11 cellular contexts compared by ENCODE assay signal in the genomic region with DNA sequence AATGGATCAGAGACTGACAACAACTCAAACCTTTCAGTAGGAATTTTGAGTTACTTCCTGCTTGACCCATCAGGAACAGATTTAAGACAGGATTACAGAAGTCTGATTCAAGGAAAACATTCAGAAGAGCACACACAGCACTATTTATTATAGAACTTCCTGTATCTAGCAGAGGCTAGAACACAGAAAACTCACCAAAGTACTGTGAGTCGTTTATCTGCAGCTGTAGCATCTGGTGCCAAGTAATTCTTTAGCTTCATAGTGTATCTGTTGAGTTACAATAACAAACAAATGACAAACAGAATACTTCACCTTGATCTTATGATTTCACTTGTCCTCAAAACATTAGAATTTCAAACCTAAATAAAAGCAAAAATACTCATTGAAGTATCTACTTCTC.
"Had no signal": no experiment of that assay in that cellular context is flagged by ENCODE, and none has a peak within 500 bp of the region (broad histone marks: within the 10 kb centered on the region; RNA-seq: fewer than 3 reads in every experiment).

No MANE protein-coding gene starts in this region.

- ATAC-seq: effector memory CD8-positive, alpha-beta T cell; stimulated activated naive CD8-positive, alpha-beta T cell treated with anti-CD3 and anti-CD28 coated beads, Interleukin-15, amount 100 ng/mL, for 72 hours had no signal

- DNase-seq: activated B cell treated with CpG ODN at 0.5 μM for 24 hours; activated CD4-positive, alpha-beta T cell treated with anti-CD3 and anti-CD28 coated beads, Interleukin-2, amount 10 ng/mL, durations not matched to agents 24 days and 14 days; activated CD8-positive, alpha-beta memory T cell treated with anti-CD3 and anti-CD28 coated beads for 24 hours; activated effector memory CD4-positive, alpha-beta T cell treated with Interleukin-2 at 50 U/mL for 16 hours; activated naive CD8-positive, alpha-beta T cell treated with anti-CD3 and anti-CD28 coated beads for 36 hours; cortex of kidney; effector memory CD8-positive, alpha-beta T cell; mesendoderm; stimulated activated CD4-positive, alpha-beta T cell treated with anti-CD3 and anti-CD28 coated beads, Interleukin-4, amount 100 ng/mL, for 4 hours; stimulated activated naive CD8-positive, alpha-beta T cell treated with anti-CD3 and anti-CD28 coated beads, Interleukin-15, amount 100 ng/mL, for 72 hours had no signal

- H3K27ac ChIP-seq: epithelial cell of prostate had no signal
